In genomic region chr10:59181668-59182067, GRCh38 we compare ENCODE assay signal across 8 cellular contexts. TPM values are rescaled to one million over a fixed set of nuclear protein-coding genes. Genes with fewer than 3 reads are reported as not detected.
A peak's percentile ranks its signal among the peaks of the same experiment; 100 is the strongest.
DNase-seq lines count a peak whose midpoint lies in the region; ATAC-seq, FAIRE-seq and TF ChIP-seq lines count a peak whose summit lies in the region.

No MANE protein-coding gene starts in this region.

- peaks cover 11% of the 10 kb centered on the region for H3K27me3 Mint-ChIP-seq in mesothelial cell of epicardium (ENCODE audit: low read depth)
- peaks cover 0 to 8% of the 10 kb centered on the region in 2 donors for H3K27me3 Mint-ChIP-seq in effector memory CD8-positive, alpha-beta T cell

- peak; percentile 75 for TF ChIP-seq CTCF in choroid plexus epithelial cell (conservative IDR thresholded peaks at IDR 0.05; ENCODE audit: low read depth, low read length)
- TF ChIP-seq CTCF in mesothelial cell of epicardium (IDR thresholded peaks at IDR 0.05; ENCODE audit: unreplicated experiment): peak; percentile 14

- peak; percentile 43 for DNase-seq in NCI-H460 (ENCODE audit: extremely low read depth, low read depth)
- DNase-seq in choroid plexus epithelial cell (ENCODE audit: low read depth): peak; percentile 87
- no peak for DNase-seq in mesothelial cell of epicardium (ENCODE audit: low spot score in 2 of 2, unreplicated experiment in 2 of 2)
- DNase-seq in CD1c-positive myeloid dendritic cell (ENCODE audit: extremely low spot score): no peak
- no peak for DNase-seq in effector memory CD8-positive, alpha-beta T cell

- no peak overlapping the region for H3K4me3 Mint-ChIP-seq in mesothelial cell of epicardium
- H3K4me3 Mint-ChIP-seq in effector memory CD8-positive, alpha-beta T cell: no peak overlapping the region

- H3K4me1 Mint-ChIP-seq in mesothelial cell of epicardium: peaks cover 4% of the 10 kb centered on the region
- H3K4me1 Mint-ChIP-seq in effector memory CD8-positive, alpha-beta T cell (ENCODE audit: low read depth in 2 of 2): no peaks in the 10 kb centered on the region

- no peaks in the 10 kb centered on the region for H3K9me3 Mint-ChIP-seq in mesothelial cell of epicardium
- peaks cover 4 to 6% of the 10 kb centered on the region in 2 donors for H3K9me3 Mint-ChIP-seq in effector memory CD8-positive, alpha-beta T cell

- no peaks in the 10 kb centered on the region for H3K36me3 Mint-ChIP-seq in mesothelial cell of epicardium
- no peaks in the 10 kb centered on the region for H3K36me3 Mint-ChIP-seq in effector memory CD8-positive, alpha-beta T cell (ENCODE audit: insufficient read depth)

- H3K27ac Mint-ChIP-seq in mesothelial cell of epicardium: no peak overlapping the region
- no peak overlapping the region for H3K27ac Mint-ChIP-seq in effector memory CD8-positive, alpha-beta T cell

- peak; percentile 82 for FAIRE-seq in G401.6 (lab: Jason Lieb, UNC)

- H3K4me3 ChIP-seq in choroid plexus epithelial cell (ENCODE audit: low read depth, low read length): no peak overlapping the region

- ATAC-seq in HG02678 (IDR thresholded peaks at IDR 0.05; ENCODE audit: unreplicated experiment) (peak; percentile 44), HG02970 (IDR thresholded peaks at IDR 0.05; ENCODE audit: low FRiP score, unreplicated experiment) (no peak)
- no peak for ATAC-seq in effector memory CD8-positive, alpha-beta T cell (replicated peaks)

RNA-seq across cellular contexts. Expression of gene PHYHIPL, which starts 5.2 kb away (rescaled TPM):
- total RNA-seq in NCI-H460 (2014; rRNA removed; shearing (Covaris generic)): not detected in 2 replicates
- polyA plus RNA-seq in NCI-H460 (2014; cell fraction: nucleus; rRNA removed): not detected in 2 replicates
- 0.24 to 0.56 TPM (median 0.50 TPM) in 3 replicates for total RNA-seq in mesothelial cell of epicardium

Comparison
In these comparisons a context has a peak if more than half of its experiments do, and no peak if none do; other contexts are left out.
1. DNase-seq: peak in NCI-H460 (single experiment) and choroid plexus epithelial cell (single experiment); none in mesothelial cell of epicardium (0 of 2), CD1c-positive myeloid dendritic cell (single experiment) and effector memory CD8-positive, alpha-beta T cell (0 of 3).